In genomic region chr2:217790681-217791392, GRCh38 we compare ENCODE assay signal across 9 cellular contexts.
DNase-seq lines count a peak whose midpoint lies in the region; ATAC-seq, FAIRE-seq and TF ChIP-seq lines count a peak whose summit lies in the region.
"Had no signal": no experiment of that assay in that cellular context is flagged by ENCODE, and none has a peak within 500 bp of the region (broad histone marks: within the 10 kb centered on the region; RNA-seq: fewer than 3 reads in every experiment).

No MANE protein-coding gene starts in this region.

- no peak overlapping the region for H3K4me3 Mint-ChIP-seq in astrocyte (ENCODE audit: unreplicated experiment)

- H3K9ac ChIP-seq in astrocyte (ENCODE audit: low read length), result peak overlapping the region; percentile 29

- H3K36me3 ChIP-seq in astrocyte (ENCODE audit: insufficient read depth, low read length) (peaks cover 5% of the 10 kb centered on the region), lung (ENCODE audit: control insufficient read depth in 2 of 2, insufficient read depth in 2 of 2, low read length in 2 of 2) (peaks cover 0 to 1% of the 10 kb centered on the region in 2 donors), BE2C (no peaks in the 10 kb centered on the region)

- H3K9me3 Mint-ChIP-seq in astrocyte (ENCODE audit: unreplicated experiment), result peaks cover 4% of the 10 kb centered on the region

- H3K4me2 ChIP-seq in astrocyte (ENCODE audit: low read length), result peak overlapping the region; percentile 56

- H2AFZ ChIP-seq in astrocyte (ENCODE audit: low read depth, low read length), result no peak overlapping the region

- no peak overlapping the region for H3K4me3 ChIP-seq in AG04450 (ENCODE audit: low read depth, low read length)
- H3K4me3 ChIP-seq in astrocyte (ENCODE audit: insufficient read depth, low read depth, low read length), result no peak overlapping the region
- H3K4me3 ChIP-seq in lung, result no peak overlapping the region
- H3K4me3 ChIP-seq in BE2C (ENCODE audit: low read depth, low read length), result no peak overlapping the region

- no peaks in the 10 kb centered on the region for H3K79me2 ChIP-seq in astrocyte (ENCODE audit: insufficient read depth, low read length)

- H3K27me3 ChIP-seq in AG04450 (ENCODE audit: control insufficient read depth, insufficient read depth, low read length) (no peaks in the 10 kb centered on the region), astrocyte (ENCODE audit: insufficient read depth, low read length) (no peaks in the 10 kb centered on the region), lung (ENCODE audit: control insufficient read depth, insufficient read depth) (no peaks in the 10 kb centered on the region), BE2C (no peaks in the 10 kb centered on the region)

- ATAC-seq in HG02610 (IDR thresholded peaks at IDR 0.05; ENCODE audit: unreplicated experiment), result peak; percentile 11
- no peak for ATAC-seq in lung (ENCODE audit: insufficient read depth, low FRiP score)
- ATAC-seq in HG03442 (IDR thresholded peaks at IDR 0.05; ENCODE audit: unreplicated experiment), result no peak
- no peak for ATAC-seq in GM19035 (IDR thresholded peaks at IDR 0.05; ENCODE audit: unreplicated experiment)
- no peak for ATAC-seq in GM19463 (IDR thresholded peaks at IDR 0.05; ENCODE audit: unreplicated experiment)

- H4K20me1 ChIP-seq in astrocyte (ENCODE audit: insufficient read depth, low read length), result peaks cover 30% of the 10 kb centered on the region

- CTCF ChIA-PET in AG04450 (lab: Charles Lee), result interaction anchor here (0.6 to 8.5 kb wide), 19 partner anchors 8 to 377 kb away, joined by 3 to 145 read pairs (median 6); partner anchors contain the start of gene RUFY4

- H3K27ac Mint-ChIP-seq in astrocyte (ENCODE audit: unreplicated experiment), result peak overlapping the region; percentile 29

- H3K27me3 Mint-ChIP-seq in astrocyte (ENCODE audit: low read depth, unreplicated experiment), result peaks cover 2% of the 10 kb centered on the region

- peaks cover 41% of the 10 kb centered on the region for H3K4me1 Mint-ChIP-seq in astrocyte (ENCODE audit: low read depth, unreplicated experiment)

- H3K4me1 ChIP-seq in astrocyte (ENCODE audit: insufficient read depth, low read length) (peaks cover 23% of the 10 kb centered on the region), lung (ENCODE audit: control insufficient read depth in 2 of 2, insufficient read depth in 2 of 2, low read length in 2 of 2) (peaks cover 0 to 7% of the 10 kb centered on the region in 2 donors), BE2C (peaks cover 16% of the 10 kb centered on the region)

- POLR2A ChIA-PET in AG04450 (lab: Yijun Ruan, JAX), result interaction anchor here (1.2 kb wide), 1 partner anchor 196 kb away, joined by 3 read pairs; no protein-coding TSS in a partner anchor

- peak; percentile 74 for FAIRE-seq in astrocyte (lab: Jason Lieb, UNC)

- WGBS in lung, 2 donors, result 77 to 82% methylated on average over 5 of the region's 5 CpGs

- H3K9me3 ChIP-seq in AG04450 (ENCODE audit: control insufficient read depth, insufficient read depth, low read length) (peaks cover 7% of the 10 kb centered on the region; the same call in 1 of the 2 replicates), astrocyte (ENCODE audit: insufficient read depth, low read depth, low read length) (no peaks in the 10 kb centered on the region), lung (ENCODE audit: control insufficient read depth in 2 of 2, insufficient read depth in 1 of 2, low read length in 1 of 2) (no peaks in the 10 kb centered on the region), BE2C (no peaks in the 10 kb centered on the region; the same call in 1 of the 2 replicates)

- peaks cover 16% of the 10 kb centered on the region for H3K36me3 Mint-ChIP-seq in astrocyte (ENCODE audit: low read depth, unreplicated experiment)

- TF ChIP-seq CTCF in AG04450 (IDR thresholded peaks at IDR 0.05; ENCODE audit: low read depth, low read length) (no peak), astrocyte (IDR thresholded peaks at IDR 0.05; ENCODE audit: insufficient read depth, low read depth, low read length) (no peak), lung (IDR thresholded peaks at IDR 0.05; ENCODE audit: control extremely low read depth, extremely low read depth) (no peak), BE2C (IDR thresholded peaks at IDR 0.05; ENCODE audit: low read depth, low read length) (no peak)

- DNase-seq in AG04450 (ENCODE audit: low read depth, low spot score), result peak; percentile 24
- peak; percentile 65 for DNase-seq in astrocyte (ENCODE audit: low read depth)
- DNase-seq in lung (ENCODE audit: low spot score), result peak; percentile 27
- no peak for DNase-seq in BE2C
- DNase-seq: T1000 had no signal

- H3K27ac ChIP-seq in AG04450 (ENCODE audit: low read depth, low read length) (peak overlapping the region; percentile 21), astrocyte (ENCODE audit: low read depth, low read length) (peak overlapping the region; percentile 11), lung (ENCODE audit: low read depth in 1 of 2, low read length in 1 of 2) (peak overlapping the region in 1 of 2 donors; percentile 33)
